Comparison of ENCODE assay signal across 15 cellular contexts in genomic region chr9:80410106-80410505, GRCh38.
A peak's percentile ranks its signal among the peaks of the same experiment; 100 is the strongest.
DNase-seq lines count a peak whose midpoint lies in the region; ATAC-seq, FAIRE-seq and TF ChIP-seq lines count a peak whose summit lies in the region.
"Had no signal": no experiment of that assay in that cellular context is flagged by ENCODE, and none has a peak within 500 bp of the region (broad histone marks: within the 10 kb centered on the region; RNA-seq: fewer than 3 reads in every experiment).

No MANE protein-coding gene starts in this region.

- no peak overlapping the region for H3K9ac ChIP-seq in GM23248

- H2AFZ ChIP-seq in GM23248: no peak overlapping the region

- no peak for DNase-seq in left ventricle myocardium superior
- DNase-seq in left ventricle myocardium inferior: no peak
- no peak for DNase-seq in memory B cell (ENCODE audit: low spot score in 2 of 2)
- peak; percentile 80 to 82 for DNase-seq in thyroid gland
- no peak for DNase-seq in GM23248
- DNase-seq in activated naive CD4-positive, alpha-beta T cell treated with anti-CD3 and anti-CD28 coated beads, Interleukin-2, amount 10 ng/mL, durations not matched to agents 7 days and 5 days: no peak
- no peak for DNase-seq in HK-2 (ENCODE audit: unreplicated experiment)
- DNase-seq: activated CD4-positive, alpha-beta T cell treated with anti-CD3 and anti-CD28 coated beads, Interleukin-2, amount 10 ng/mL, durations not matched to agents 24 days and 14 days; effector CD8-positive, alpha-beta T cell; islet precursor cell; NCI-H1105; occipital lobe; stimulated activated CD4-positive, alpha-beta T cell treated with anti-CD3 and anti-CD28 coated beads, Interleukin-4, amount 100 ng/mL, for 1 hour had no signal

- no peaks in the 10 kb centered on the region for H3F3A ChIP-seq in GM23248 (ENCODE audit: insufficient read depth)

- peak overlapping the region; percentile 36 for H3K4me3 Mint-ChIP-seq in memory B cell
- H3K4me3 Mint-ChIP-seq in activated naive CD4-positive, alpha-beta T cell treated with anti-CD3 and anti-CD28 coated beads, Interleukin-2, amount 10 ng/mL, durations not matched to agents 7 days and 5 days: no peak overlapping the region
- H3K4me3 Mint-ChIP-seq: activated CD4-positive, alpha-beta T cell treated with anti-CD3 and anti-CD28 coated beads, Interleukin-2, amount 10 ng/mL, durations not matched to agents 24 days and 14 days; activated naive CD4-positive, alpha-beta T cell treated with anti-CD3 and anti-CD28 coated beads, Interleukin-2, amount 50 U/mL, for 24 hours had no signal

- 2 to 13% methylated on average over 5 of the region's 5 CpGs for WGBS in thyroid gland, 2 donors
- 24 to 30% methylated on average over 5 of the region's 5 CpGs for WGBS in GM23248 (ENCODE audit: low coverage in 1 of 2, low lambda C conversion rate in 2 of 2, missing lambda C conversion rate in 2 of 2), 2 experiments

- H3K9me3 Mint-ChIP-seq in memory B cell: peaks cover 6% of the 10 kb centered on the region
- H3K9me3 Mint-ChIP-seq in activated naive CD4-positive, alpha-beta T cell treated with anti-CD3 and anti-CD28 coated beads, Interleukin-2, amount 10 ng/mL, durations not matched to agents 7 days and 5 days: no peaks in the 10 kb centered on the region
- H3K9me3 Mint-ChIP-seq: activated CD4-positive, alpha-beta T cell treated with anti-CD3 and anti-CD28 coated beads, Interleukin-2, amount 10 ng/mL, durations not matched to agents 24 days and 14 days had no signal

- H3K27ac Mint-ChIP-seq in memory B cell: peak overlapping the region; percentile 42
- no peak overlapping the region for H3K27ac Mint-ChIP-seq in activated naive CD4-positive, alpha-beta T cell treated with anti-CD3 and anti-CD28 coated beads, Interleukin-2, amount 10 ng/mL, durations not matched to agents 7 days and 5 days
- H3K27ac Mint-ChIP-seq: activated CD4-positive, alpha-beta T cell treated with anti-CD3 and anti-CD28 coated beads, Interleukin-2, amount 10 ng/mL, durations not matched to agents 24 days and 14 days; activated naive CD4-positive, alpha-beta T cell treated with anti-CD3 and anti-CD28 coated beads, Interleukin-2, amount 50 U/mL, for 24 hours had no signal

- H3K27me3 ChIP-seq in left ventricle myocardium inferior (ENCODE audit: low read depth) (no peaks in the 10 kb centered on the region), thyroid gland (no peaks in the 10 kb centered on the region), GM23248 (replicated peaks; ENCODE audit: insufficient read depth) (no peaks in the 10 kb centered on the region)

- H4K20me1 ChIP-seq in GM23248 (ENCODE audit: insufficient read depth): no peaks in the 10 kb centered on the region

- peaks cover 10% of the 10 kb centered on the region for H3K36me3 Mint-ChIP-seq in memory B cell
- no peaks in the 10 kb centered on the region for H3K36me3 Mint-ChIP-seq in activated naive CD4-positive, alpha-beta T cell treated with anti-CD3 and anti-CD28 coated beads, Interleukin-2, amount 10 ng/mL, durations not matched to agents 7 days and 5 days
- H3K36me3 Mint-ChIP-seq: activated naive CD4-positive, alpha-beta T cell treated with anti-CD3 and anti-CD28 coated beads, Interleukin-2, amount 50 U/mL, for 24 hours had no signal

- in situ Hi-C loops in GM23248 (cut with MboI): no loop called here

- no peak overlapping the region for H3K4me3 ChIP-seq in left ventricle myocardium inferior
- no peak overlapping the region for H3K4me3 ChIP-seq in thyroid gland (replicated peaks in 1 of 3)
- H3K4me3 ChIP-seq in GM23248: no peak overlapping the region

- no peak for TF ChIP-seq CTCF in left ventricle myocardium inferior (IDR thresholded peaks at IDR 0.05; ENCODE audit: borderline replicate concordance)
- TF ChIP-seq CTCF in thyroid gland (IDR thresholded peaks at IDR 0.05): no peak

- H3K27ac ChIP-seq in left ventricle myocardium inferior (replicated peaks) (no peak overlapping the region), thyroid gland (no peak overlapping the region), GM23248 (no peak overlapping the region)

- no peak overlapping the region for H3K4me2 ChIP-seq in GM23248 (ENCODE audit: unreplicated experiment)

- no peaks in the 10 kb centered on the region for H3K27me3 Mint-ChIP-seq in memory B cell
- H3K27me3 Mint-ChIP-seq in activated naive CD4-positive, alpha-beta T cell treated with anti-CD3 and anti-CD28 coated beads, Interleukin-2, amount 10 ng/mL, durations not matched to agents 7 days and 5 days: no peaks in the 10 kb centered on the region
- H3K27me3 Mint-ChIP-seq: activated CD4-positive, alpha-beta T cell treated with anti-CD3 and anti-CD28 coated beads, Interleukin-2, amount 10 ng/mL, durations not matched to agents 24 days and 14 days; activated naive CD4-positive, alpha-beta T cell treated with anti-CD3 and anti-CD28 coated beads, Interleukin-2, amount 50 U/mL, for 24 hours had no signal

- CTCF ChIA-PET in activated naive CD4-positive, alpha-beta T cell treated with anti-CD3 and anti-CD28 coated beads, Interleukin-2, amount 10 ng/mL, durations not matched to agents 7 days and 5 days (lab: Charles Lee): interaction anchor here (0.6 to 0.8 kb wide), 2 partner anchors 11 to 1588 kb away, joined by 3 read pairs; no protein-coding TSS in a partner anchor

- intact Hi-C loops in left ventricle myocardium superior (cut with micrococcal nuclease): no loop called here
- intact Hi-C loops in left ventricle myocardium inferior (cut with micrococcal nuclease): no loop called here
- intact Hi-C loops in thyroid gland (cut with DNase I): no loop called here

- H3K4me1 ChIP-seq in left ventricle myocardium inferior (no peaks in the 10 kb centered on the region), thyroid gland (peaks cover 6 to 9% of the 10 kb centered on the region in 2 donors), GM23248 (ENCODE audit: insufficient read depth) (no peaks in the 10 kb centered on the region)

- H3K4me1 Mint-ChIP-seq in memory B cell: peaks cover 28% of the 10 kb centered on the region
- no peaks in the 10 kb centered on the region for H3K4me1 Mint-ChIP-seq in activated naive CD4-positive, alpha-beta T cell treated with anti-CD3 and anti-CD28 coated beads, Interleukin-2, amount 10 ng/mL, durations not matched to agents 7 days and 5 days
- H3K4me1 Mint-ChIP-seq: activated CD4-positive, alpha-beta T cell treated with anti-CD3 and anti-CD28 coated beads, Interleukin-2, amount 10 ng/mL, durations not matched to agents 24 days and 14 days; activated naive CD4-positive, alpha-beta T cell treated with anti-CD3 and anti-CD28 coated beads, Interleukin-2, amount 50 U/mL, for 24 hours had no signal

- TF ChIP-seq POLR2A in thyroid gland (IDR thresholded peaks at IDR 0.05): no peak

- FAIRE-seq in endometrium (lab: Jason Lieb, UNC): peak; percentile 96

- H3K36me3 ChIP-seq in left ventricle myocardium inferior (no peaks in the 10 kb centered on the region), thyroid gland (no peaks in the 10 kb centered on the region), GM23248 (ENCODE audit: low read depth) (no peaks in the 10 kb centered on the region)

- ATAC-seq in left ventricle myocardium superior (peak; percentile 42), memory B cell (ENCODE audit: low read depth) (peak; percentile 79)

- H3K9me2 ChIP-seq in GM23248 (ENCODE audit: insufficient read depth): no peaks in the 10 kb centered on the region

- H3K79me2 ChIP-seq in GM23248 (ENCODE audit: insufficient read depth): no peaks in the 10 kb centered on the region

- H3K9me3 ChIP-seq in left ventricle myocardium inferior (replicated peaks) (peaks cover 14% of the 10 kb centered on the region), thyroid gland (no peaks in the 10 kb centered on the region), GM23248 (ENCODE audit: low read depth) (no peaks in the 10 kb centered on the region)

Comparison
In these comparisons a context has a peak if more than half of its experiments do, and no peak if none do; other contexts are left out.
1. DNase-seq: peak in thyroid gland (2 of 2); none in left ventricle myocardium superior (single experiment), left ventricle myocardium inferior (single experiment), memory B cell (0 of 2), GM23248 (single experiment), activated naive CD4-positive, alpha-beta T cell treated with anti-CD3 and anti-CD28 coated beads, Interleukin-2, amount 10 ng/mL, durations not matched to agents 7 days and 5 days (single experiment) and HK-2 (single experiment).